9 cellular contexts compared by ENCODE assay signal in the genomic region with DNA sequence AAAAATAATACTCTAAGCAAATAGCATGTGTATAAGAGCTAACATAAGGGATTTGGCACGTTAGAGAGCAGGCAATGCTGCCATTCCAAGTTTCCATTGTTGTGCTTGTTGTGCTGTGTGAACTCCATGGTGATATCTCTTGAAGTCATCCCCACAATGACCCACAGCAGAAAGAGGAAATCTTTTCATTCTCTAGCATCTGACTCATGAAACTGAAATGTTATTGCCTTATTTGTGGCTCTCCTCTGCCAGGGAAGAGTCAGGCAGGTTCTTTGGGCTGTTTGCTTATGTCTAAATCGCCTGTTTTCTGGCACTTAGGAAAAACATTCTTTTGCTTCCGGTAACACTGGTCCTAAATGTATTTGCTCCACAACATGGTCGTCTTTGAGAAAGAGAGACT.
DNase-seq lines count a peak whose midpoint lies in the region; ATAC-seq, FAIRE-seq and TF ChIP-seq lines count a peak whose summit lies in the region.
"Had no signal": no experiment of that assay in that cellular context is flagged by ENCODE, and none has a peak within 500 bp of the region (broad histone marks: within the 10 kb centered on the region; RNA-seq: fewer than 3 reads in every experiment).

No MANE protein-coding gene starts in this region.

- no peaks in the 10 kb centered on the region for H3K27me3 ChIP-seq in breast epithelium
- H3K27me3 ChIP-seq in keratinocyte (ENCODE audit: control insufficient read depth, extremely low read depth, insufficient read depth, low read length), result no peaks in the 10 kb centered on the region
- no peaks in the 10 kb centered on the region for H3K27me3 ChIP-seq in transverse colon

- peak; percentile 73 for DNase-seq in HT-29 (ENCODE audit: low spot score)
- peak in 1 of 2 donors; percentile 67 for DNase-seq in breast epithelium (ENCODE audit: low spot score in 2 of 2)
- peak; percentile 41 for DNase-seq in keratinocyte (ENCODE audit: low read depth, low spot score)
- DNase-seq in transverse colon, result no peak
- DNase-seq in NCI-H2171 (lab: John Stamatoyannopoulos, UW), result no peak
- no peak for DNase-seq in NCI-H345 treated with DMSO at 0.1 percent for 48 hours (lab: John Stamatoyannopoulos, UW; ENCODE audit: unreplicated experiment)
- DNase-seq in cortex of kidney (lab: John Stamatoyannopoulos, UW), result no peak
- DNase-seq: activated CD8-positive, alpha-beta memory T cell treated with anti-CD3 and anti-CD28 coated beads, Interleukin-2, amount 10 ng/mL, durations not matched to agents 7 days and 5 days had no signal

- H3K27ac ChIP-seq in breast epithelium (peak overlapping the region; percentile 75 to 81), keratinocyte (ENCODE audit: control insufficient read depth, insufficient read depth, low read length) (peak overlapping the region; percentile 66), transverse colon (peak overlapping the region; percentile 42 to 72 (median 69))

- no peak for TF ChIP-seq POLR2A in breast epithelium (IDR thresholded peaks at IDR 0.05)
- TF ChIP-seq POLR2A in transverse colon (IDR thresholded peaks at IDR 0.05), result no peak

- no peaks in the 10 kb centered on the region for H4K20me1 ChIP-seq in keratinocyte (ENCODE audit: control insufficient read depth, extremely low read depth, insufficient read depth, low read length)

- H3K36me3 ChIP-seq in breast epithelium, result no peaks in the 10 kb centered on the region
- no peaks in the 10 kb centered on the region for H3K36me3 ChIP-seq in keratinocyte (ENCODE audit: control insufficient read depth in 2 of 2, extremely low read depth in 1 of 2, insufficient read depth in 2 of 2, low read length in 2 of 2)
- no peaks in the 10 kb centered on the region for H3K36me3 ChIP-seq in transverse colon

- H3K4me2 ChIP-seq in keratinocyte (ENCODE audit: control insufficient read depth, extremely low read depth, insufficient read depth, low read depth, low read length), result peak overlapping the region; percentile 66

- H3K9me3 ChIP-seq in breast epithelium (no peaks in the 10 kb centered on the region), keratinocyte (ENCODE audit: control insufficient read depth, low read depth, low read length) (no peaks in the 10 kb centered on the region), transverse colon (no peaks in the 10 kb centered on the region)

- no peaks in the 10 kb centered on the region for H3K79me2 ChIP-seq in keratinocyte (ENCODE audit: control insufficient read depth, insufficient read depth, low read length)

- ATAC-seq in HG03280 (IDR thresholded peaks at IDR 0.05; ENCODE audit: unreplicated experiment), result no peak
- ATAC-seq: activated CD8-positive, alpha-beta memory T cell treated with anti-CD3 and anti-CD28 coated beads, Interleukin-2, amount 10 ng/mL, durations not matched to agents 7 days and 5 days had no signal

- H3K4me1 ChIP-seq in breast epithelium (no peaks in the 10 kb centered on the region), keratinocyte (ENCODE audit: control insufficient read depth, extremely low read depth, insufficient read depth, low read length) (peaks cover 23% of the 10 kb centered on the region), transverse colon (peaks cover 0 to 15% (median 8%) of the 10 kb centered on the region in 4 donors)

- TF ChIP-seq CTCF in breast epithelium (IDR thresholded peaks at IDR 0.05) (no peak), keratinocyte (optimal IDR thresholded peaks at IDR 0.05 in 1 of 3, IDR thresholded peaks at IDR 0.05 in 1 of 3, conservative IDR thresholded peaks at IDR 0.05 in 1 of 3; ENCODE audit: extremely low read depth in 1 of 3, insufficient read depth in 2 of 3, low read length in 3 of 3) (no peak), transverse colon (IDR thresholded peaks at IDR 0.05) (no peak)

- intact Hi-C loops in breast epithelium (cut with DNase I; ENCODE audit: low total_unique reads) (no loop called here), transverse colon (cut with DNase I; ENCODE audit: low total_unique reads) (no loop called here)

- peak; percentile 98 for FAIRE-seq in keratinocyte (lab: Jason Lieb, UNC)

- H3K9ac ChIP-seq in keratinocyte (ENCODE audit: control insufficient read depth, extremely low read depth, insufficient read depth, low read length), result peak overlapping the region; percentile 40

- peak overlapping the region; percentile 70 for H2AFZ ChIP-seq in keratinocyte (ENCODE audit: control insufficient read depth, low read length)

- dilution Hi-C loops in keratinocyte (cut with MboI; ENCODE audit: extremely low pct_ligation_motif_present, low sequenced_read_pairs), result no loop called here

- in situ Hi-C loops in transverse colon (cut with MboI; ENCODE audit: low pct_ligation_motif_present in 1 of 4, low pct_unique_long_range_greater_than_20kb in 1 of 4, low sequenced_read_pairs in 3 of 4), result no loop called here

- H3K9me1 ChIP-seq in keratinocyte (ENCODE audit: control insufficient read depth, extremely low read depth, insufficient read depth, low read length), result no peaks in the 10 kb centered on the region

- no peak overlapping the region for H3K4me3 ChIP-seq in breast epithelium
- peak overlapping the region in 1 of 3 experiments; percentile 22 for H3K4me3 ChIP-seq in keratinocyte (ENCODE audit: control insufficient read depth in 2 of 3, extremely low read depth in 1 of 3, insufficient read depth in 2 of 3, low read depth in 1 of 3, low read length in 3 of 3)
- H3K4me3 ChIP-seq in transverse colon, result no peak overlapping the region

- peak; percentile 29 for TF ChIP-seq EP300 in transverse colon (IDR thresholded peaks at IDR 0.05; ENCODE audit: low read depth)

- 57 to 59% methylated on average over 4 of the region's 4 CpGs for WGBS in transverse colon (ENCODE audit: low coverage in 1 of 2), 2 donors

Comparison
In these comparisons a context has a peak if more than half of its experiments do, and no peak if none do; other contexts are left out.
1. DNase-seq: peak in HT-29 (single experiment) and keratinocyte (single experiment); none in transverse colon (single experiment), NCI-H2171 (single experiment), NCI-H345 treated with DMSO at 0.1 percent for 48 hours (single experiment) and cortex of kidney (single experiment).
2. Peak in every context shown above with its lines, with median percentiles within 50 percentile points of each other: H3K27ac ChIP-seq.